ENCODE assay signal across 25 cellular contexts in genomic region chr7:129752760-129753159, GRCh38.
A peak's percentile ranks its signal among the peaks of the same experiment; 100 is the strongest.
DNase-seq lines count a peak whose midpoint lies in the region; ATAC-seq and TF ChIP-seq lines count a peak whose summit lies in the region.
"Had no signal": no experiment of that assay in that cellular context is flagged by ENCODE, and none has a peak within 500 bp of the region (broad histone marks: within the 10 kb centered on the region; RNA-seq: fewer than 3 reads in every experiment).

No MANE protein-coding gene starts in this region.

- no peak overlapping the region for H3K4me3 Mint-ChIP-seq in activated CD8-positive, alpha-beta T cell treated with anti-CD3 and anti-CD28 coated beads for 36 hours
- H3K4me3 Mint-ChIP-seq in activated CD8-positive, alpha-beta T cell treated with anti-CD3 and anti-CD28 coated beads, Interleukin-2, amount 10 ng/mL, durations not matched to agents 7 days and 5 days: no peak overlapping the region
- no peak overlapping the region for H3K4me3 Mint-ChIP-seq in activated CD8-positive, alpha-beta memory T cell treated with anti-CD3 and anti-CD28 coated beads, Interleukin-2, amount 10 ng/mL, durations not matched to agents 7 days and 5 days
- H3K4me3 Mint-ChIP-seq: CD14-positive monocyte; CD4-positive, alpha-beta memory T cell; CD4-positive, CD25-positive, alpha-beta regulatory T cell; CD8-positive, alpha-beta memory T cell had no signal

- no peak overlapping the region for H3K27ac Mint-ChIP-seq in activated CD8-positive, alpha-beta T cell treated with anti-CD3 and anti-CD28 coated beads for 36 hours
- no peak overlapping the region for H3K27ac Mint-ChIP-seq in activated CD8-positive, alpha-beta T cell treated with anti-CD3 and anti-CD28 coated beads, Interleukin-2, amount 10 ng/mL, durations not matched to agents 7 days and 5 days
- H3K27ac Mint-ChIP-seq in activated CD8-positive, alpha-beta memory T cell treated with anti-CD3 and anti-CD28 coated beads, Interleukin-2, amount 10 ng/mL, durations not matched to agents 7 days and 5 days: no peak overlapping the region

- peak; percentile 14 for DNase-seq in activated CD4-positive, alpha-beta T cell treated with anti-CD3 and anti-CD28 coated beads for 48 hours
- DNase-seq in activated CD4-positive, alpha-beta T cell treated with anti-CD3 and anti-CD28 coated beads, Interleukin-2, amount 50 U/mL, for 1 hour: no peak
- DNase-seq in activated CD8-positive, alpha-beta T cell treated with anti-CD3 and anti-CD28 coated beads for 36 hours: peak; percentile 19
- DNase-seq in activated CD8-positive, alpha-beta T cell treated with anti-CD3 and anti-CD28 coated beads, Interleukin-2, amount 10 ng/mL, durations not matched to agents 7 days and 5 days: no peak
- DNase-seq in fibroblast of mammary gland (ENCODE audit: low read depth) (peak; percentile 14), NCI-H748 treated with DMSO at 0.1 percent for 48 hours (lab: John Stamatoyannopoulos, UW) (no peak)
- no peak for DNase-seq in activated CD8-positive, alpha-beta memory T cell treated with anti-CD3 and anti-CD28 coated beads, Interleukin-2, amount 10 ng/mL, durations not matched to agents 7 days and 5 days
- DNase-seq: 8988T; ACHN; BE2C; C1 segment of cervical spinal cord; CD4-positive, alpha-beta memory T cell; CD4-positive, CD25-positive, alpha-beta regulatory T cell; CD8-positive, alpha-beta memory T cell; COR-L47; DMS 273 treated with DMSO at 0.1 percent for 48 hours; DMS153; DMS53; DMS79; DND-41; EL; GDM1 had no signal

- H3K4me3 ChIP-seq in fibroblast of mammary gland (ENCODE audit: control insufficient read depth, low read depth, low read length): no peak overlapping the region
- H3K4me3 ChIP-seq: BLaER1, GM12878 had no signal

- no peak for ATAC-seq in activated CD8-positive, alpha-beta T cell treated with anti-CD3 and anti-CD28 coated beads for 36 hours
- no peak for ATAC-seq in activated CD8-positive, alpha-beta T cell treated with anti-CD3 and anti-CD28 coated beads, Interleukin-2, amount 10 ng/mL, durations not matched to agents 7 days and 5 days
- no peak for ATAC-seq in activated CD8-positive, alpha-beta memory T cell treated with anti-CD3 and anti-CD28 coated beads, Interleukin-2, amount 10 ng/mL, durations not matched to agents 7 days and 5 days
- ATAC-seq: GM12878 had no signal

- intact Hi-C loops in activated CD8-positive, alpha-beta T cell treated with anti-CD3 and anti-CD28 coated beads for 36 hours (cut with micrococcal nuclease): no loop called here

- H3K27me3 Mint-ChIP-seq in activated CD8-positive, alpha-beta T cell treated with anti-CD3 and anti-CD28 coated beads for 36 hours: no peaks in the 10 kb centered on the region
- H3K27me3 Mint-ChIP-seq in activated CD8-positive, alpha-beta T cell treated with anti-CD3 and anti-CD28 coated beads, Interleukin-2, amount 10 ng/mL, durations not matched to agents 7 days and 5 days (ENCODE audit: low read depth): no peaks in the 10 kb centered on the region
- no peaks in the 10 kb centered on the region for H3K27me3 Mint-ChIP-seq in activated CD8-positive, alpha-beta memory T cell treated with anti-CD3 and anti-CD28 coated beads, Interleukin-2, amount 10 ng/mL, durations not matched to agents 7 days and 5 days
- H3K27me3 Mint-ChIP-seq: CD4-positive, alpha-beta memory T cell; CD4-positive, CD25-positive, alpha-beta regulatory T cell; CD8-positive, alpha-beta memory T cell had no signal

- no peak for TF ChIP-seq CTCF in activated CD8-positive, alpha-beta T cell treated with anti-CD3 and anti-CD28 coated beads for 36 hours (IDR thresholded peaks at IDR 0.05)
- no peak for TF ChIP-seq CTCF in fibroblast of mammary gland (conservative IDR thresholded peaks at IDR 0.05; ENCODE audit: control insufficient read depth, insufficient read depth, low read depth, low read length)

- H3K9me3 Mint-ChIP-seq in activated CD8-positive, alpha-beta T cell treated with anti-CD3 and anti-CD28 coated beads for 36 hours: no peaks in the 10 kb centered on the region
- H3K9me3 Mint-ChIP-seq in activated CD8-positive, alpha-beta T cell treated with anti-CD3 and anti-CD28 coated beads, Interleukin-2, amount 10 ng/mL, durations not matched to agents 7 days and 5 days (ENCODE audit: insufficient read depth): no peaks in the 10 kb centered on the region
- H3K9me3 Mint-ChIP-seq in activated CD8-positive, alpha-beta memory T cell treated with anti-CD3 and anti-CD28 coated beads, Interleukin-2, amount 10 ng/mL, durations not matched to agents 7 days and 5 days (ENCODE audit: low read depth): no peaks in the 10 kb centered on the region
- H3K9me3 Mint-ChIP-seq: CD14-positive monocyte; CD4-positive, alpha-beta memory T cell; CD4-positive, CD25-positive, alpha-beta regulatory T cell; CD8-positive, alpha-beta memory T cell had no signal

- peaks cover 14% of the 10 kb centered on the region for H3K36me3 Mint-ChIP-seq in activated CD8-positive, alpha-beta T cell treated with anti-CD3 and anti-CD28 coated beads for 36 hours (ENCODE audit: low read depth)
- H3K36me3 Mint-ChIP-seq in activated CD8-positive, alpha-beta T cell treated with anti-CD3 and anti-CD28 coated beads, Interleukin-2, amount 10 ng/mL, durations not matched to agents 7 days and 5 days (ENCODE audit: low read depth): peaks cover 9% of the 10 kb centered on the region
- H3K36me3 Mint-ChIP-seq in activated CD8-positive, alpha-beta memory T cell treated with anti-CD3 and anti-CD28 coated beads, Interleukin-2, amount 10 ng/mL, durations not matched to agents 7 days and 5 days: peaks cover 12% of the 10 kb centered on the region

- no peaks in the 10 kb centered on the region for H3K4me1 Mint-ChIP-seq in activated CD8-positive, alpha-beta T cell treated with anti-CD3 and anti-CD28 coated beads for 36 hours (ENCODE audit: low read depth)
- H3K4me1 Mint-ChIP-seq in activated CD8-positive, alpha-beta T cell treated with anti-CD3 and anti-CD28 coated beads, Interleukin-2, amount 10 ng/mL, durations not matched to agents 7 days and 5 days (ENCODE audit: low read depth): no peaks in the 10 kb centered on the region
- no peaks in the 10 kb centered on the region for H3K4me1 Mint-ChIP-seq in activated CD8-positive, alpha-beta memory T cell treated with anti-CD3 and anti-CD28 coated beads, Interleukin-2, amount 10 ng/mL, durations not matched to agents 7 days and 5 days
- H3K4me1 Mint-ChIP-seq: CD14-positive monocyte; CD8-positive, alpha-beta memory T cell had no signal

- CTCF ChIA-PET in activated CD8-positive, alpha-beta T cell treated with anti-CD3 and anti-CD28 coated beads for 36 hours (lab: Charles Lee): interaction anchor here (0.7 to 1.9 kb wide), 2 partner anchors 72 to 77 kb away, joined by 3 to 5 read pairs; no protein-coding TSS in a partner anchor
- CTCF ChIA-PET in activated CD8-positive, alpha-beta T cell treated with anti-CD3 and anti-CD28 coated beads, Interleukin-2, amount 10 ng/mL, durations not matched to agents 7 days and 5 days (lab: Charles Lee): no interaction called here
- CTCF ChIA-PET in activated CD8-positive, alpha-beta memory T cell treated with anti-CD3 and anti-CD28 coated beads, Interleukin-2, amount 10 ng/mL, durations not matched to agents 7 days and 5 days (lab: Charles Lee): no interaction called here

- POLR2A ChIA-PET in activated CD8-positive, alpha-beta T cell treated with anti-CD3 and anti-CD28 coated beads for 36 hours (lab: Charles Lee): no interaction called here
- POLR2A ChIA-PET in activated CD8-positive, alpha-beta T cell treated with anti-CD3 and anti-CD28 coated beads, Interleukin-2, amount 10 ng/mL, durations not matched to agents 7 days and 5 days (lab: Charles Lee): no interaction called here

Comparison
In these comparisons a context has a peak if more than half of its experiments do, and no peak if none do; other contexts are left out.
1. DNase-seq: peak in activated CD4-positive, alpha-beta T cell treated with anti-CD3 and anti-CD28 coated beads for 48 hours (single experiment), activated CD8-positive, alpha-beta T cell treated with anti-CD3 and anti-CD28 coated beads for 36 hours (single experiment) and fibroblast of mammary gland (single experiment); none in activated CD4-positive, alpha-beta T cell treated with anti-CD3 and anti-CD28 coated beads, Interleukin-2, amount 50 U/mL, for 1 hour (single experiment), activated CD8-positive, alpha-beta T cell treated with anti-CD3 and anti-CD28 coated beads, Interleukin-2, amount 10 ng/mL, durations not matched to agents 7 days and 5 days (single experiment), NCI-H748 treated with DMSO at 0.1 percent for 48 hours (single experiment) and activated CD8-positive, alpha-beta memory T cell treated with anti-CD3 and anti-CD28 coated beads, Interleukin-2, amount 10 ng/mL, durations not matched to agents 7 days and 5 days (single experiment).